Comparison of ENCODE assay signal across 1 cellular context in genomic region chr20:2101057-2101934, GRCh38.
TF ChIP-seq lines count a peak whose summit lies in the region.

Gene STK35, plus strand, starts transcription at chr20:2101827. Its CDS starts 55 bp downstream, at chr20:2101882.

TF ChIP-seq in HepG2, 621 proteins besides CTCF, POLR2A, EP300 and RAD21 (continued from another document and continues in another):
- no peak for TF ChIP-seq PRDM10 (CRISPR knock-in tag; IDR thresholded peaks at IDR 0.05; ENCODE audit: low read depth)
- no peak for TF ChIP-seq PHF5A (CRISPR knock-in tag; IDR thresholded peaks at IDR 0.05; ENCODE audit: low read depth, unreplicated experiment)
- TF ChIP-seq PLSCR1 (CRISPR knock-in tag; IDR thresholded peaks at IDR 0.05; ENCODE audit: borderline replicate concordance), result no peak
- TF ChIP-seq FOXP4 (CRISPR knock-in tag; IDR thresholded peaks at IDR 0.05), result no peak
- TF ChIP-seq DR1 (CRISPR knock-in tag; IDR thresholded peaks at IDR 0.05), result no peak
- no peak for TF ChIP-seq KDM5B (CRISPR knock-in tag; IDR thresholded peaks at IDR 0.05; ENCODE audit: borderline replicate concordance)
- TF ChIP-seq MBD4 (IDR thresholded peaks at IDR 0.05; ENCODE audit: borderline replicate concordance, low read length), result no peak
- TF ChIP-seq TOPORS (CRISPR knock-in tag; IDR thresholded peaks at IDR 0.05), result no peak; the same call in 1 of the 2 replicates
- TF ChIP-seq ZNF557 (CRISPR knock-in tag; IDR thresholded peaks at IDR 0.05), result no peak
- peak; percentile 66 for TF ChIP-seq RARA (CRISPR knock-in tag; IDR thresholded peaks at IDR 0.05)
- TF ChIP-seq MTA3 (CRISPR knock-in tag; IDR thresholded peaks at IDR 0.05), result no peak
- no peak for TF ChIP-seq ZNF598 (CRISPR knock-in tag; IDR thresholded peaks at IDR 0.05; ENCODE audit: borderline replicate concordance)
- no peak for TF ChIP-seq HNRNPK (IDR thresholded peaks at IDR 0.05; ENCODE audit: low read depth, low read length, poor library complexity, severe bottlenecking)
- 0 out of 2 replicates have a peak, but pooled peaks have one; percentile 9 for TF ChIP-seq ZFP36L2 (CRISPR knock-in tag; IDR thresholded peaks at IDR 0.05)
- no peak for TF ChIP-seq TSC22D2 (CRISPR knock-in tag; IDR thresholded peaks at IDR 0.05; ENCODE audit: borderline replicate concordance)
- no peak for TF ChIP-seq IRF1 (CRISPR knock-in tag; IDR thresholded peaks at IDR 0.05; ENCODE audit: low read depth)
- TF ChIP-seq BHLHE40 (IDR thresholded peaks at IDR 0.05; ENCODE audit: low read length), result no peak
- no peak; the same call in 1 of the 2 replicates for TF ChIP-seq GPN1 (CRISPR knock-in tag; IDR thresholded peaks at IDR 0.05; ENCODE audit: borderline replicate concordance)
- TF ChIP-seq ATF7 (IDR thresholded peaks at IDR 0.05), result no peak
- 0 out of 2 replicates have a peak, but pooled peaks have one; percentile 49 for TF ChIP-seq ATF7 (CRISPR knock-in tag; IDR thresholded peaks at IDR 0.05)
- no peak for TF ChIP-seq ZNF570 (CRISPR knock-in tag; IDR thresholded peaks at IDR 0.05; ENCODE audit: borderline replicate concordance)
- no peak; the same call in 1 of the 2 replicates for TF ChIP-seq HIC2 (CRISPR knock-in tag; IDR thresholded peaks at IDR 0.05; ENCODE audit: low read depth)
- no peak for TF ChIP-seq KLF9 (CRISPR knock-in tag; IDR thresholded peaks at IDR 0.05; ENCODE audit: low read depth)
- peak; percentile 92 for TF ChIP-seq ARID4A (CRISPR knock-in tag; IDR thresholded peaks at IDR 0.05; ENCODE audit: borderline replicate concordance)
- TF ChIP-seq NFYC (CRISPR knock-in tag; IDR thresholded peaks at IDR 0.05), result peak; percentile 77
- no peak for TF ChIP-seq ZFAT (CRISPR knock-in tag; conservative IDR thresholded peaks at IDR 0.05)
- no peak for TF ChIP-seq NONO (IDR thresholded peaks at IDR 0.05)
- no peak for TF ChIP-seq NONO (CRISPR knock-in tag; conservative IDR thresholded peaks at IDR 0.05)
- no peak for TF ChIP-seq THAP11 (CRISPR knock-in tag; IDR thresholded peaks at IDR 0.05)
- 0 out of 2 replicates have a peak, but pooled peaks have one; percentile 29 for TF ChIP-seq STAT5B (CRISPR knock-in tag; IDR thresholded peaks at IDR 0.05)
- peak; percentile 83 for TF ChIP-seq ZHX1 (CRISPR knock-in tag; IDR thresholded peaks at IDR 0.05; ENCODE audit: low read depth)
- peak; percentile 82; the same call in 1 of the 2 replicates for TF ChIP-seq REL (CRISPR knock-in tag; conservative IDR thresholded peaks at IDR 0.05)
- TF ChIP-seq ZSCAN21 (CRISPR knock-in tag; IDR thresholded peaks at IDR 0.05; ENCODE audit: borderline replicate concordance), result peak; percentile 83; the same call in 1 of the 2 replicates
- no peak for TF ChIP-seq LRRFIP1 (CRISPR knock-in tag; conservative IDR thresholded peaks at IDR 0.05)
- TF ChIP-seq ZNF20 (CRISPR knock-in tag; IDR thresholded peaks at IDR 0.05), result no peak
- no peak for TF ChIP-seq ZNF512B (CRISPR knock-in tag; IDR thresholded peaks at IDR 0.05; ENCODE audit: borderline replicate concordance)
- peak; percentile 57; the same call in 1 of the 2 replicates for TF ChIP-seq ZIK1 (CRISPR knock-in tag; IDR thresholded peaks at IDR 0.05; ENCODE audit: borderline replicate concordance, low read depth)
